ENCODE assay signal across 31 cellular contexts in the genomic region with DNA sequence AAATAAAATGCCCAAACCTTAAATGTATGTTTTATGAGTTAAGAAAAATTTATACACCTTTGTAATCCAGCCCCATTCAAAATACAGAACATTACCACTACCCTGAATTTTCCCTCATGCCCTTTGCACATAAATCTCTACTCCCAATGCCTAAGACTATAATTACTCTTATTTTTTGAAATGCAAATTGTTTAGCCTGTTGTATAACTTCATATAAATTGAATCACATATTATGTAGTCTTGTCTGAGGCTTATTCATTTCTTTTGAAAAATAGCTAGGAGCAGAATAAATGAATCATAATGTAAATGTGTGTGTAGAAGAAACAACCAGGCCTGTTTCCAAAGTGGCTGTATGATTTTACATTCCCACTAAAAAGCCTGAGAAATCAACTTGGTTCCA.
DNase-seq lines count a peak whose midpoint lies in the region; ATAC-seq and TF ChIP-seq lines count a peak whose summit lies in the region.
"Had no signal": no experiment of that assay in that cellular context is flagged by ENCODE, and none has a peak within 500 bp of the region (broad histone marks: within the 10 kb centered on the region; RNA-seq: fewer than 3 reads in every experiment).

No MANE protein-coding gene starts in this region.

- ATAC-seq in HG03521 (IDR thresholded peaks at IDR 0.05; ENCODE audit: unreplicated experiment), result no peak
- ATAC-seq: A549; CD8-positive, alpha-beta T cell had no signal

- in situ Hi-C loops in HAP-1 (cut with MboI; ENCODE audit: low sequenced_read_pairs), result no loop called here
- in situ Hi-C loops in GM13977 (cut with MboI; ENCODE audit: low pct_unique_long_range_greater_than_20kb, low sequenced_read_pairs, unreplicated experiment), result no loop called here

- H3K4me3 ChIP-seq in HAP-1 (no peak overlapping the region), Karpas-422 (ENCODE audit: low read length) (no peak overlapping the region), osteoblast (ENCODE audit: insufficient read depth, low read length) (no peak overlapping the region)
- H3K4me3 ChIP-seq: A549; BLaER1; BLaER1 treated with 17β-estradiol and CSF1 and Interleukin-3, amounts not matched to agents 10 nM and 100 nM had no signal

- H4K20me1 ChIP-seq in Karpas-422 (ENCODE audit: insufficient read depth, low read depth, low read length) (no peaks in the 10 kb centered on the region), osteoblast (ENCODE audit: insufficient read depth, low read length) (no peaks in the 10 kb centered on the region)
- H4K20me1 ChIP-seq: BLaER1; BLaER1 treated with 17β-estradiol and CSF1 and Interleukin-3, amounts not matched to agents 10 nM and 100 nM had no signal

- H2AFZ ChIP-seq in Karpas-422 (ENCODE audit: low read length) (peak overlapping the region; percentile 26; the same call in 1 of the 2 replicates), osteoblast (ENCODE audit: low read length) (no peak overlapping the region)

- H3K36me3 ChIP-seq in HAP-1 (replicated peaks) (no peaks in the 10 kb centered on the region), Karpas-422 (ENCODE audit: insufficient read depth, low read length) (no peaks in the 10 kb centered on the region), osteoblast (ENCODE audit: insufficient read depth, low read length) (no peaks in the 10 kb centered on the region)
- H3K36me3 ChIP-seq: BE2C; BLaER1; BLaER1 treated with 17β-estradiol and CSF1 and Interleukin-3, amounts not matched to agents 10 nM and 100 nM had no signal

- no peak overlapping the region for H3K27ac ChIP-seq in Karpas-422 (ENCODE audit: low read length)
- H3K27ac ChIP-seq in osteoblast (ENCODE audit: low read depth, low read length), result no peak overlapping the region
- H3K27ac ChIP-seq: 22Rv1; A549; BLaER1; BLaER1 treated with 17β-estradiol and CSF1 and Interleukin-3, amounts not matched to agents 10 nM and 100 nM; C4-2B had no signal

- H3K9me2 ChIP-seq in Karpas-422 (replicated peaks; ENCODE audit: insufficient read depth, low read length), result no peaks in the 10 kb centered on the region

- H3K79me2 ChIP-seq in Karpas-422 (ENCODE audit: low read length), result no peaks in the 10 kb centered on the region
- H3K79me2 ChIP-seq in osteoblast (ENCODE audit: insufficient read depth, low read length), result no peaks in the 10 kb centered on the region

- H3K9me3 ChIP-seq in HAP-1, result no peaks in the 10 kb centered on the region
- H3K9me3 ChIP-seq in Karpas-422 (ENCODE audit: low read length), result no peaks in the 10 kb centered on the region
- H3K9me3 ChIP-seq in osteoblast (ENCODE audit: low read depth, low read length), result no peaks in the 10 kb centered on the region
- H3K9me3 ChIP-seq: A549; BE2C; BLaER1; BLaER1 treated with 17β-estradiol and CSF1 and Interleukin-3, amounts not matched to agents 10 nM and 100 nM; Caco-2 had no signal

- H3K4me1 ChIP-seq in HAP-1, result peaks cover 12% of the 10 kb centered on the region
- peaks cover 9% of the 10 kb centered on the region for H3K4me1 ChIP-seq in Karpas-422 (ENCODE audit: low read length)
- no peaks in the 10 kb centered on the region for H3K4me1 ChIP-seq in osteoblast (ENCODE audit: insufficient read depth, low read length)
- H3K4me1 ChIP-seq: A549; BE2C; BLaER1; BLaER1 treated with 17β-estradiol and CSF1 and Interleukin-3, amounts not matched to agents 10 nM and 100 nM; Caco-2 had no signal

- H3K4me2 ChIP-seq in Karpas-422 (ENCODE audit: low read depth, low read length, poor library complexity, severe bottlenecking) (no peak overlapping the region), osteoblast (ENCODE audit: insufficient read depth, low read length) (no peak overlapping the region)
- H3K4me2 ChIP-seq: A549; BLaER1; BLaER1 treated with 17β-estradiol and CSF1 and Interleukin-3, amounts not matched to agents 10 nM and 100 nM had no signal

- TF ChIP-seq CTCF in osteoblast (IDR thresholded peaks at IDR 0.05; ENCODE audit: extremely low read depth, low read depth, low read length) (no peak), GM13977 (IDR thresholded peaks at IDR 0.05; ENCODE audit: extremely low read depth, insufficient read depth, missing control alignments) (no peak)

- DNase-seq in HAP-1 (ENCODE audit: low spot score in 2 of 2) (peak; percentile 36 to 91), Karpas-422 (no peak), osteoblast (ENCODE audit: insufficient read length, low spot score, missing footprints) (peak; percentile 0), GM13977 (ENCODE audit: low spot score) (no peak), HCEC 1CT (no peak)
- DNase-seq: 8988T; ACHN; AML-193; BE2C; C1 segment of cervical spinal cord; Caco-2; Calu3; CD4-positive, alpha-beta memory T cell; CD4-positive, alpha-beta T cell; CD4-positive, CD25-positive, alpha-beta regulatory T cell; CD8-positive, alpha-beta memory T cell; CD8-positive, alpha-beta T cell; COR-L47; DMS 273 treated with DMSO at 0.1 percent for 48 hours; DMS153; DMS53; DMS79; DMS79 treated with DMSO at 0.1 percent for 48 hours; DND-41; EL had no signal

- no peak overlapping the region for H3K9ac ChIP-seq in Karpas-422 (ENCODE audit: low read length)
- H3K9ac ChIP-seq: BLaER1; BLaER1 treated with 17β-estradiol and CSF1 and Interleukin-3, amounts not matched to agents 10 nM and 100 nM had no signal

- H3K27me3 ChIP-seq in HAP-1 (ENCODE audit: low read depth) (no peaks in the 10 kb centered on the region), Karpas-422 (ENCODE audit: low read length) (no peaks in the 10 kb centered on the region), osteoblast (ENCODE audit: insufficient read depth, low read length) (no peaks in the 10 kb centered on the region)
- H3K27me3 ChIP-seq: BE2C had no signal

Comparison
In these comparisons a context has a peak if more than half of its experiments do, and no peak if none do; other contexts are left out.
1. DNase-seq: peak in HAP-1 (2 of 2) and osteoblast (single experiment); none in Karpas-422 (single experiment), GM13977 (single experiment) and HCEC 1CT (single experiment).